Comparison of ENCODE assay signal across 9 cellular contexts in genomic region chr4:113435893-113436292, GRCh38.
DNase-seq lines count a peak whose midpoint lies in the region; ATAC-seq, FAIRE-seq and TF ChIP-seq lines count a peak whose summit lies in the region.
"Had no signal": no experiment of that assay in that cellular context is flagged by ENCODE, and none has a peak within 500 bp of the region (broad histone marks: within the 10 kb centered on the region; RNA-seq: fewer than 3 reads in every experiment).

No MANE protein-coding gene starts in this region.

- WGBS in H1 (ENCODE audit: extremely low coverage in 1 of 2, insufficient coverage in 1 of 2, insufficient read length in 1 of 2, insufficient replicate concordance in 2 of 2, low coverage in 1 of 2, low lambda C conversion rate in 2 of 2, missing lambda C conversion rate in 1 of 2), 2 experiments, result 76% methylated on average over 7 of the region's 7 CpGs; no CpG with 5 or more reads in 1 of the 2 experiments

- H3K27me3 Mint-ChIP-seq in Calu3 (ENCODE audit: unreplicated experiment) (no peaks in the 10 kb centered on the region), nephron (ENCODE audit: low read depth) (no peaks in the 10 kb centered on the region)

- H3K14ac ChIP-seq in H1 (ENCODE audit: insufficient read length), result no peak overlapping the region

- H4K91ac ChIP-seq in H1 (replicated peaks; ENCODE audit: insufficient read length, low read length), result no peak overlapping the region

- H2BK12ac ChIP-seq in H1 (ENCODE audit: low read depth, low read length), result no peak overlapping the region

- no peak for ATAC-seq in GM18498 (IDR thresholded peaks at IDR 0.05; ENCODE audit: unreplicated experiment)

- H3K79me1 ChIP-seq in H1 (ENCODE audit: low read depth, low read length), result no peaks in the 10 kb centered on the region

- H3K18ac ChIP-seq in H1 (ENCODE audit: extremely low read depth, low read length), result no peak overlapping the region

- no peak overlapping the region for H2BK20ac ChIP-seq in H1 (ENCODE audit: low read length)

- H2BK120ac ChIP-seq in H1 (replicated peaks; ENCODE audit: low read depth, low read length), result no peak overlapping the region

- no peaks in the 10 kb centered on the region for H3K36me3 ChIP-seq in H1 (ENCODE audit: control insufficient read depth in 2 of 4, insufficient read depth in 4 of 4, low read length in 3 of 4)

- no peaks in the 10 kb centered on the region for H3K9me3 ChIP-seq in H1 (ENCODE audit: insufficient read depth in 2 of 2, low read depth in 1 of 2, low read length in 1 of 2)

- no peak overlapping the region for H3K9ac ChIP-seq in H1 (replicated peaks in 1 of 4; ENCODE audit: extremely low read depth in 1 of 4, low read depth in 3 of 4, low read length in 3 of 4)

- H4K20me1 ChIP-seq in H1 (replicated peaks in 1 of 2; ENCODE audit: control insufficient read depth in 1 of 2, insufficient read depth in 2 of 2, low read length in 2 of 2), result no peaks in the 10 kb centered on the region

- H4K5ac ChIP-seq in H1 (ENCODE audit: insufficient read length, low read depth, low read length), result no peak overlapping the region

- TF ChIP-seq RAD21 in H1 (IDR thresholded peaks at IDR 0.05 in 1 of 2, conservative IDR thresholded peaks at IDR 0.05 in 1 of 2; ENCODE audit: low read depth in 2 of 2, low read length in 2 of 2), result no peak

- no peak overlapping the region for H3K56ac ChIP-seq in H1 (replicated peaks; ENCODE audit: insufficient read length, low read depth, low read length)

- no peak overlapping the region for H3K4ac ChIP-seq in H1 (replicated peaks; ENCODE audit: insufficient read length, low read depth, low read length)

- H4K8ac ChIP-seq in H1 (ENCODE audit: extremely low read depth, insufficient read depth, low read length), result no peak overlapping the region

- POLR2A ChIA-PET in H1 (lab: Charles Lee; ENCODE audit: partially characterized antibody), result no interaction called here

- DNase-seq in Calu3, result peak; percentile 34
- peak; percentile 25 for DNase-seq in LoVo (ENCODE audit: low spot score)
- no peak for DNase-seq in H1 (ENCODE audit: low read depth in 1 of 2, low spot score in 2 of 2)
- DNase-seq in dorsolateral prefrontal cortex, result no peak
- DNase-seq in UCSD-AML1 (lab: John Stamatoyannopoulos, UW; ENCODE audit: unreplicated experiment), result no peak
- DNase-seq in hepatic stellate cell (ENCODE audit: low spot score), result no peak
- DNase-seq: stimulated activated CD4-positive, alpha-beta T cell treated with anti-CD3 and anti-CD28 coated beads, Interleukin-12 subunit alpha, Interleukin-12 subunit beta, amount 100 ng/mL, for 4 hours had no signal

- H3K27ac Mint-ChIP-seq in Calu3 (ENCODE audit: unreplicated experiment) (peak overlapping the region; percentile 84), nephron (peak overlapping the region; percentile 88 to 95 (median 89))

- H2AFZ ChIP-seq in H1 (ENCODE audit: low read length), result peak overlapping the region; percentile 6; the same call in 1 of the 2 replicates

- no peak overlapping the region for H2AK5ac ChIP-seq in H1 (ENCODE audit: low read depth, low read length)

- TF ChIP-seq EP300 in H1 (IDR thresholded peaks at IDR 0.05; ENCODE audit: borderline replicate concordance in 1 of 2, low read depth in 2 of 2, low read length in 2 of 2), result no peak

- H3K4me3 ChIP-seq in H1 (ENCODE audit: extremely low read depth in 1 of 4, insufficient read depth in 2 of 4, low read depth in 3 of 4, low read length in 4 of 4), result no peak overlapping the region
- H3K4me3 ChIP-seq in dorsolateral prefrontal cortex, result peak overlapping the region in 17 of 59 donors; percentile 0 to 38 (median 19)

- H3K4me2 ChIP-seq in H1 (ENCODE audit: insufficient read depth in 1 of 2, low read depth in 2 of 2, low read length in 2 of 2), result no peak overlapping the region

- H3K9me3 Mint-ChIP-seq in Calu3 (ENCODE audit: low read depth, unreplicated experiment) (peaks cover 3% of the 10 kb centered on the region), nephron (peaks cover 9% of the 10 kb centered on the region)

- H2BK15ac ChIP-seq in H1 (ENCODE audit: low read length), result no peak overlapping the region

- no peak overlapping the region for H2BK5ac ChIP-seq in H1 (ENCODE audit: low read depth, low read length)

- peak; percentile 7 for FAIRE-seq in H1 (lab: Jason Lieb, UNC)

- no peak for TF ChIP-seq CTCF in Calu3 (IDR thresholded peaks at IDR 0.05; ENCODE audit: unreplicated experiment)
- TF ChIP-seq CTCF in H1 (IDR thresholded peaks at IDR 0.05; ENCODE audit: control extremely low read depth in 1 of 3, insufficient read depth in 1 of 3, low read depth in 1 of 3, low read length in 3 of 3), result no peak
- no peak for TF ChIP-seq CTCF in nephron (IDR thresholded peaks at IDR 0.05; ENCODE audit: unreplicated experiment in 3 of 3)
- TF ChIP-seq CTCF in dorsolateral prefrontal cortex (IDR thresholded peaks at IDR 0.05 in 54 of 56, conservative IDR thresholded peaks at IDR 0.05 in 2 of 56; ENCODE audit: low read depth in 1 of 56, partially characterized antibody in 56 of 56), result no peak

- no peaks in the 10 kb centered on the region for H3K79me2 ChIP-seq in H1 (ENCODE audit: control insufficient read depth in 1 of 2, insufficient read depth in 2 of 2, low read length in 2 of 2)

- CTCF ChIA-PET in Calu3 (lab: Charles Lee), result interaction anchor here (0.6 kb wide), 1 partner anchor 41 kb away, joined by 3 read pairs; no protein-coding TSS in a partner anchor
- CTCF ChIA-PET in H1 (lab: Charles Lee; ENCODE audit: partially characterized antibody), result no interaction called here

- H3K27ac ChIP-seq in H1 (ENCODE audit: low read depth, low read length), result no peak overlapping the region
- H3K27ac ChIP-seq in dorsolateral prefrontal cortex, result peak overlapping the region in 27 of 59 donors; percentile 0 to 82 (median 34)

- BruUV-seq in Calu3 (replicated peaks; lab: Mats Ljungman, UMichigan), result no TSS peak

- no peaks in the 10 kb centered on the region for H3K27me3 ChIP-seq in H1 (replicated peaks in 1 of 4; ENCODE audit: control insufficient read depth in 3 of 4, extremely low read depth in 1 of 4, insufficient read depth in 3 of 4, low read length in 3 of 4)
- no peaks in the 10 kb centered on the region for H3K27me3 ChIP-seq in dorsolateral prefrontal cortex

- no peak for TF ChIP-seq POLR2A in H1 (IDR thresholded peaks at IDR 0.05; ENCODE audit: control extremely low read depth in 1 of 2, low read depth in 2 of 2, low read length in 2 of 2)

- H3K36me3 Mint-ChIP-seq in Calu3 (ENCODE audit: insufficient read depth, unreplicated experiment) (peaks cover 13% of the 10 kb centered on the region), nephron (ENCODE audit: low read depth) (no peaks in the 10 kb centered on the region)

- H3K23ac ChIP-seq in H1 (ENCODE audit: insufficient read length), result no peak overlapping the region

- H3K4me3 Mint-ChIP-seq in Calu3 (ENCODE audit: low read depth, unreplicated experiment), result no peak overlapping the region
- no peak overlapping the region for H3K4me3 Mint-ChIP-seq in nephron

- peaks cover 0 to 3% (median 0%) of the 10 kb centered on the region in 4 experiments; a peak in 1 of 7 replicates for H3K4me1 ChIP-seq in H1 (replicated peaks in 1 of 4; ENCODE audit: control insufficient read depth in 3 of 4, insufficient read depth in 4 of 4, low read length in 3 of 4)

- H3K4me1 Mint-ChIP-seq in Calu3 (ENCODE audit: low read depth, unreplicated experiment) (peaks cover 48% of the 10 kb centered on the region), nephron (peaks cover 38% of the 10 kb centered on the region)

- intact Hi-C loops in Calu3 (cut with micrococcal nuclease; ENCODE audit: unreplicated experiment), result no loop called here
- intact Hi-C loops in dorsolateral prefrontal cortex (cut with DNase I), result no loop called here

- no peaks in the 10 kb centered on the region; the same call in 1 of the 2 replicates for H3K23me2 ChIP-seq in H1 (ENCODE audit: low read depth, low read length)

TF ChIP-seq in H1, 55 proteins besides CTCF, POLR2A, EP300 and RAD21:
- no peak for TF ChIP-seq CEBPB (IDR thresholded peaks at IDR 0.05; ENCODE audit: low read depth, low read length)
- no peak for TF ChIP-seq SAP30 (IDR thresholded peaks at IDR 0.05; ENCODE audit: insufficient read depth, insufficient replicate concordance, low read length)
- TF ChIP-seq SIX5 (IDR thresholded peaks at IDR 0.05; ENCODE audit: low read depth, low read length), result no peak
- TF ChIP-seq KDM5A (IDR thresholded peaks at IDR 0.05; ENCODE audit: low read length), result no peak
- TF ChIP-seq ASH2L (IDR thresholded peaks at IDR 0.05; ENCODE audit: low read length), result no peak
- TF ChIP-seq BRCA1 (IDR thresholded peaks at IDR 0.05; ENCODE audit: low read depth, low read length), result no peak
- no peak for TF ChIP-seq SP1 (IDR thresholded peaks at IDR 0.05; ENCODE audit: low read depth, low read length)
- no peak for TF ChIP-seq POLR2AphosphoS5 (IDR thresholded peaks at IDR 0.05; ENCODE audit: low read depth, low read length)
- no peak for TF ChIP-seq NRF1 (IDR thresholded peaks at IDR 0.05; ENCODE audit: low read depth, low read length)
- TF ChIP-seq SP2 (IDR thresholded peaks at IDR 0.05; ENCODE audit: low read length), result no peak
- TF ChIP-seq SIN3A (conservative IDR thresholded peaks at IDR 0.05 in 1 of 2, IDR thresholded peaks at IDR 0.05 in 1 of 2; ENCODE audit: low read depth in 1 of 2, low read length in 2 of 2), result no peak
- TF ChIP-seq SP4 (IDR thresholded peaks at IDR 0.05; ENCODE audit: low read length), result no peak
- TF ChIP-seq MAFK (IDR thresholded peaks at IDR 0.05; ENCODE audit: low read depth, low read length), result no peak
- no peak for TF ChIP-seq TAF1 (IDR thresholded peaks at IDR 0.05; ENCODE audit: low read depth, low read length)

Comparison
In these comparisons a context has a peak if more than half of its experiments do, and no peak if none do; other contexts are left out.
1. DNase-seq: peak in Calu3 (single experiment) and LoVo (single experiment); none in H1 (0 of 2), dorsolateral prefrontal cortex (0 of 10), UCSD-AML1 (single experiment) and hepatic stellate cell (single experiment).